In genomic region chr1:1627842-1628655, GRCh38 we compare ENCODE assay signal across 13 cellular contexts. TPM values are rescaled to one million over a fixed set of nuclear protein-coding genes. Genes with fewer than 3 reads are reported as not detected.
A peak's percentile ranks its signal among the peaks of the same experiment; 100 is the strongest.
DNase-seq lines count a peak whose midpoint lies in the region; ATAC-seq and TF ChIP-seq lines count a peak whose summit lies in the region.
"Had no signal": no experiment of that assay in that cellular context is flagged by ENCODE, and none has a peak within 500 bp of the region (broad histone marks: within the 10 kb centered on the region; RNA-seq: fewer than 3 reads in every experiment).

No MANE protein-coding gene starts in this region.

- H3K36me3 Mint-ChIP-seq in activated CD4-positive, alpha-beta memory T cell treated with anti-CD3 and anti-CD28 coated beads for 36 hours = peaks cover 2% of the 10 kb centered on the region
- peaks cover 3% of the 10 kb centered on the region for H3K36me3 Mint-ChIP-seq in activated CD4-positive, alpha-beta memory T cell treated with anti-CD3 and anti-CD28 coated beads, Interleukin-2, amount 10 ng/mL, durations not matched to agents 7 days and 5 days (ENCODE audit: low read depth)
- H3K36me3 Mint-ChIP-seq in stimulated activated effector memory CD8-positive, alpha-beta T cell treated with anti-CD3 and anti-CD28 coated beads, Interleukin-12 subunit alpha, Interleukin-12 subunit beta, amount 100 ng/mL, for 72 hours = peaks cover 19% of the 10 kb centered on the region

- H3K27ac Mint-ChIP-seq in activated CD4-positive, alpha-beta memory T cell treated with anti-CD3 and anti-CD28 coated beads for 36 hours = no peak overlapping the region
- no peak overlapping the region for H3K27ac Mint-ChIP-seq in activated CD4-positive, alpha-beta memory T cell treated with anti-CD3 and anti-CD28 coated beads, Interleukin-2, amount 10 ng/mL, durations not matched to agents 7 days and 5 days
- peak overlapping the region; percentile 32 for H3K27ac Mint-ChIP-seq in stimulated activated effector memory CD8-positive, alpha-beta T cell treated with anti-CD3 and anti-CD28 coated beads, Interleukin-12 subunit alpha, Interleukin-12 subunit beta, amount 100 ng/mL, for 72 hours
- H3K27ac Mint-ChIP-seq: activated naive CD8-positive, alpha-beta T cell treated with anti-CD3 and anti-CD28 coated beads for 36 hours had no signal

- H3K4me3 Mint-ChIP-seq in activated CD4-positive, alpha-beta memory T cell treated with anti-CD3 and anti-CD28 coated beads for 36 hours = peak overlapping the region; percentile 32
- no peak overlapping the region for H3K4me3 Mint-ChIP-seq in activated CD4-positive, alpha-beta memory T cell treated with anti-CD3 and anti-CD28 coated beads, Interleukin-2, amount 10 ng/mL, durations not matched to agents 7 days and 5 days
- H3K4me3 Mint-ChIP-seq in stimulated activated effector memory CD8-positive, alpha-beta T cell treated with anti-CD3 and anti-CD28 coated beads, Interleukin-12 subunit alpha, Interleukin-12 subunit beta, amount 100 ng/mL, for 72 hours = peak overlapping the region; percentile 74

- POLR2A ChIA-PET in activated CD4-positive, alpha-beta memory T cell treated with anti-CD3 and anti-CD28 coated beads for 36 hours (lab: Charles Lee) = interaction anchor here (0.8 kb wide), 1 partner anchor 10 kb away, joined by 3 read pairs; no protein-coding TSS in a partner anchor
- POLR2A ChIA-PET in activated CD4-positive, alpha-beta memory T cell treated with anti-CD3 and anti-CD28 coated beads, Interleukin-2, amount 10 ng/mL, durations not matched to agents 7 days and 5 days (lab: Charles Lee) = interaction anchor here (1.0 to 3.8 kb wide), 4 partner anchors 7 to 24 kb away, joined by 3 to 42 read pairs (median 7); partner anchors contain the start of gene MIB2

- H3K27me3 Mint-ChIP-seq in activated CD4-positive, alpha-beta memory T cell treated with anti-CD3 and anti-CD28 coated beads for 36 hours = peaks cover 4% of the 10 kb centered on the region
- peaks cover 4% of the 10 kb centered on the region for H3K27me3 Mint-ChIP-seq in activated CD4-positive, alpha-beta memory T cell treated with anti-CD3 and anti-CD28 coated beads, Interleukin-2, amount 10 ng/mL, durations not matched to agents 7 days and 5 days

- TF ChIP-seq CTCF in RWPE2 (IDR thresholded peaks at IDR 0.05; ENCODE audit: poor library complexity, severe bottlenecking) = no peak
- TF ChIP-seq CTCF in left lung (IDR thresholded peaks at IDR 0.05) = no peak

- ATAC-seq in RWPE2 (ENCODE audit: low read depth) = no peak
- ATAC-seq in left lung = no peak
- ATAC-seq in stimulated activated effector memory CD8-positive, alpha-beta T cell treated with anti-CD3 and anti-CD28 coated beads, Interleukin-12 subunit alpha, Interleukin-12 subunit beta, amount 100 ng/mL, for 72 hours = no peak
- ATAC-seq in HG03039 (IDR thresholded peaks at IDR 0.05; ENCODE audit: unreplicated experiment) = no peak

- H3K9me3 ChIP-seq in RWPE2 (ENCODE audit: severe bottlenecking) = no peaks in the 10 kb centered on the region
- H3K9me3 ChIP-seq in left lung = no peaks in the 10 kb centered on the region
- H3K9me3 ChIP-seq: A549, tibial nerve had no signal

- no peaks in the 10 kb centered on the region for H3K9me3 Mint-ChIP-seq in activated CD4-positive, alpha-beta memory T cell treated with anti-CD3 and anti-CD28 coated beads for 36 hours
- H3K9me3 Mint-ChIP-seq in activated CD4-positive, alpha-beta memory T cell treated with anti-CD3 and anti-CD28 coated beads, Interleukin-2, amount 10 ng/mL, durations not matched to agents 7 days and 5 days = no peaks in the 10 kb centered on the region
- no peaks in the 10 kb centered on the region for H3K9me3 Mint-ChIP-seq in stimulated activated effector memory CD8-positive, alpha-beta T cell treated with anti-CD3 and anti-CD28 coated beads, Interleukin-12 subunit alpha, Interleukin-12 subunit beta, amount 100 ng/mL, for 72 hours
- H3K9me3 Mint-ChIP-seq: activated naive CD8-positive, alpha-beta T cell treated with anti-CD3 and anti-CD28 coated beads for 36 hours had no signal

- H3K36me3 ChIP-seq in RWPE2 (ENCODE audit: low read depth) (no peaks in the 10 kb centered on the region), left lung (peaks cover 0 to 25% of the 10 kb centered on the region in 2 donors)

- H3K27me3 ChIP-seq in RWPE2 (ENCODE audit: insufficient read depth, poor library complexity, severe bottlenecking) (peaks cover 18% of the 10 kb centered on the region), left lung (peaks cover 9 to 40% of the 10 kb centered on the region in 2 donors)

- no peak for DNase-seq in activated CD4-positive, alpha-beta memory T cell treated with anti-CD3 and anti-CD28 coated beads for 36 hours
- no peak for DNase-seq in activated CD4-positive, alpha-beta memory T cell treated with anti-CD3 and anti-CD28 coated beads, Interleukin-2, amount 10 ng/mL, durations not matched to agents 7 days and 5 days
- peak; percentile 66 for DNase-seq in RWPE2 (ENCODE audit: low spot score)
- DNase-seq in left lung = peak; percentile 32 to 72
- DNase-seq in stimulated activated effector memory CD8-positive, alpha-beta T cell treated with anti-CD3 and anti-CD28 coated beads, Interleukin-12 subunit alpha, Interleukin-12 subunit beta, amount 100 ng/mL, for 72 hours (ENCODE audit: low spot score in 2 of 2) = no peak
- no peak for DNase-seq in NK-92 (lab: John Stamatoyannopoulos, UW; ENCODE audit: unreplicated experiment)
- DNase-seq in effector CD4-positive, alpha-beta T cell = no peak
- DNase-seq: DMS79 had no signal

- H3K4me1 ChIP-seq in RWPE2 (ENCODE audit: insufficient read depth, poor library complexity, severe bottlenecking) (no peaks in the 10 kb centered on the region), left lung (peaks cover 3 to 24% of the 10 kb centered on the region in 2 donors)
- H3K4me1 ChIP-seq: A549 had no signal

- intact Hi-C loops in activated CD4-positive, alpha-beta memory T cell treated with anti-CD3 and anti-CD28 coated beads for 36 hours (cut with micrococcal nuclease) = no loop called here
- intact Hi-C loops in left lung (cut with DNase I) = no loop called here

- H3K27ac ChIP-seq in RWPE2 (ENCODE audit: poor library complexity, severe bottlenecking) (peak overlapping the region; percentile 28), left lung (no peak overlapping the region)
- H3K27ac ChIP-seq: A549 had no signal

- H3K4me3 ChIP-seq in RWPE2 (ENCODE audit: severe bottlenecking) (no peak overlapping the region), left lung (no peak overlapping the region)
- H3K4me3 ChIP-seq: A549 had no signal

- H3K4me1 Mint-ChIP-seq in activated CD4-positive, alpha-beta memory T cell treated with anti-CD3 and anti-CD28 coated beads for 36 hours (ENCODE audit: low read depth) = peaks cover 7% of the 10 kb centered on the region
- peaks cover 5% of the 10 kb centered on the region for H3K4me1 Mint-ChIP-seq in activated CD4-positive, alpha-beta memory T cell treated with anti-CD3 and anti-CD28 coated beads, Interleukin-2, amount 10 ng/mL, durations not matched to agents 7 days and 5 days
- peaks cover 12% of the 10 kb centered on the region for H3K4me1 Mint-ChIP-seq in stimulated activated effector memory CD8-positive, alpha-beta T cell treated with anti-CD3 and anti-CD28 coated beads, Interleukin-12 subunit alpha, Interleukin-12 subunit beta, amount 100 ng/mL, for 72 hours

- CTCF ChIA-PET in activated CD4-positive, alpha-beta memory T cell treated with anti-CD3 and anti-CD28 coated beads for 36 hours (lab: Charles Lee) = interaction anchor here (1.7 kb wide), 1 partner anchor 13 kb away, joined by 4 read pairs; the partner anchor contains the start of gene MIB2
- CTCF ChIA-PET in activated CD4-positive, alpha-beta memory T cell treated with anti-CD3 and anti-CD28 coated beads, Interleukin-2, amount 10 ng/mL, durations not matched to agents 7 days and 5 days (lab: Charles Lee) = no interaction called here

RNA-seq across cellular contexts. Expression of gene MMP23B, which starts 3.9 kb away (rescaled TPM):
- total RNA-seq in activated CD4-positive, alpha-beta memory T cell treated with anti-CD3 and anti-CD28 coated beads for 36 hours = 1 to 10 TPM in 1 of 2 experiments, under 1 TPM in 1; 0.61 to 1.1 TPM
- total RNA-seq in activated CD4-positive, alpha-beta memory T cell treated with anti-CD3 and anti-CD28 coated beads, Interleukin-2, amount 10 ng/mL, durations not matched to agents 7 days and 5 days = 1 to 10 TPM in 1 of 2 experiments, under 1 TPM in 1; 0.63 to 2.4 TPM
- 10 to 100 TPM; 43.5 to 56.7 TPM for total RNA-seq in left lung

RNA-seq across cellular contexts. Expression of gene MIB2, which starts 12.7 kb away (rescaled TPM):
- 10 to 100 TPM; 31.1 to 36.1 TPM for total RNA-seq in activated CD4-positive, alpha-beta memory T cell treated with anti-CD3 and anti-CD28 coated beads for 36 hours
- 10 to 100 TPM; 37.2 to 37.5 TPM for total RNA-seq in activated CD4-positive, alpha-beta memory T cell treated with anti-CD3 and anti-CD28 coated beads, Interleukin-2, amount 10 ng/mL, durations not matched to agents 7 days and 5 days
- 10 to 100 TPM; 55.3 to 73.5 TPM for total RNA-seq in left lung

RNA-seq across cellular contexts. Expression of gene FNDC10, which starts 28.1 kb away (rescaled TPM):
- 1 to 10 TPM; 1.5 to 1.6 TPM for total RNA-seq in activated CD4-positive, alpha-beta memory T cell treated with anti-CD3 and anti-CD28 coated beads for 36 hours
- 1 to 10 TPM; 2.6 to 2.7 TPM for total RNA-seq in activated CD4-positive, alpha-beta memory T cell treated with anti-CD3 and anti-CD28 coated beads, Interleukin-2, amount 10 ng/mL, durations not matched to agents 7 days and 5 days
- 10 to 100 TPM in 1 of 2 donors, 1 to 10 TPM in 1; 7.7 to 12.2 TPM for total RNA-seq in left lung
- total RNA-seq: skeletal muscle tissue had no signal

RNA-seq across cellular contexts. Expression of gene CDK11B, which starts 30.8 kb away (rescaled TPM):
- 10 to 100 TPM; 32.4 to 36.9 TPM for total RNA-seq in activated CD4-positive, alpha-beta memory T cell treated with anti-CD3 and anti-CD28 coated beads for 36 hours
- 10 to 100 TPM; 32.5 to 32.7 TPM for total RNA-seq in activated CD4-positive, alpha-beta memory T cell treated with anti-CD3 and anti-CD28 coated beads, Interleukin-2, amount 10 ng/mL, durations not matched to agents 7 days and 5 days
- 10 to 100 TPM; 16.3 to 23.2 TPM for total RNA-seq in left lung

RNA-seq across cellular contexts. Expression of gene SSU72, which starts 53.4 kb away (rescaled TPM):
- total RNA-seq in activated CD4-positive, alpha-beta memory T cell treated with anti-CD3 and anti-CD28 coated beads for 36 hours = 100 to 1,000 TPM; 106 to 107 TPM
- 100 to 1,000 TPM; 111 to 113 TPM for total RNA-seq in activated CD4-positive, alpha-beta memory T cell treated with anti-CD3 and anti-CD28 coated beads, Interleukin-2, amount 10 ng/mL, durations not matched to agents 7 days and 5 days
- total RNA-seq in left lung = 100 to 1,000 TPM; 120 to 141 TPM

Comparison
In these comparisons a context has a peak if more than half of its experiments do, and no peak if none do; other contexts are left out.
1. DNase-seq: peak in RWPE2 (single experiment) and left lung (2 of 2); none in activated CD4-positive, alpha-beta memory T cell treated with anti-CD3 and anti-CD28 coated beads for 36 hours (single experiment), activated CD4-positive, alpha-beta memory T cell treated with anti-CD3 and anti-CD28 coated beads, Interleukin-2, amount 10 ng/mL, durations not matched to agents 7 days and 5 days (single experiment), stimulated activated effector memory CD8-positive, alpha-beta T cell treated with anti-CD3 and anti-CD28 coated beads, Interleukin-12 subunit alpha, Interleukin-12 subunit beta, amount 100 ng/mL, for 72 hours (0 of 2), NK-92 (single experiment) and effector CD4-positive, alpha-beta T cell (single experiment).
2. RNA of gene MMP23B, which starts 3.9 kb away (total RNA-seq): 43.5 to 56.7 TPM in left lung; 0.63 to 2.4 TPM in activated CD4-positive, alpha-beta memory T cell treated with anti-CD3 and anti-CD28 coated beads, Interleukin-2, amount 10 ng/mL, durations not matched to agents 7 days and 5 days and 0.61 to 1.1 TPM in activated CD4-positive, alpha-beta memory T cell treated with anti-CD3 and anti-CD28 coated beads for 36 hours; every median in the first group is over 10 times any median in the second.